Comparison of ENCODE assay signal across 5 cellular contexts in the genomic region with DNA sequence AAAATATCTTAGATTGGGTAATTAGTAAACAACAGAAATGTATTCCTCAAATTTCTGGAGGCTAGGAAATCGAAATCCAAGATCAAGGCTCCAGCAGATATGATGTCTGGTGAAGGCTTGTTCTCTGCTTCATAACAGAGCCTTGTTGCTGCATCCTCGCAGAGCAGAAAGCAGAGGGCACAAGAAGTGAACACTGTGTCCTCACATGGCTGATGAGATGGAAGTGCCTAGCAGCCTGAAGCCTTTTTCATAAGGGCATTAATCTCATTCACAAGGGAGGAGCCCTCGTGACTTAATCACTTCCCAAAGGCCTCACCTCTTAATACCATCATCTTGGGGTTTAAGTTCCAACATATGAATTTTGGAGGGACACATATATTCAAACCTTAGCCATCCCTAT.
"Had no signal": no experiment of that assay in that cellular context is flagged by ENCODE, and none has a peak within 500 bp of the region (broad histone marks: within the 10 kb centered on the region; RNA-seq: fewer than 3 reads in every experiment).

No MANE protein-coding gene starts in this region.

- H3K4me3 Mint-ChIP-seq: H9 had no signal

- ATAC-seq: K562 had no signal

- H3K27ac Mint-ChIP-seq: H9 had no signal

- DNase-seq: GOT3, H9, HCEC 1CT, IMR-90 had no signal

- H3K4me1 Mint-ChIP-seq: H9 had no signal

- H3K4me3 ChIP-seq: K562 had no signal
